ENCODE assay signal across 13 cellular contexts in the genomic region with DNA sequence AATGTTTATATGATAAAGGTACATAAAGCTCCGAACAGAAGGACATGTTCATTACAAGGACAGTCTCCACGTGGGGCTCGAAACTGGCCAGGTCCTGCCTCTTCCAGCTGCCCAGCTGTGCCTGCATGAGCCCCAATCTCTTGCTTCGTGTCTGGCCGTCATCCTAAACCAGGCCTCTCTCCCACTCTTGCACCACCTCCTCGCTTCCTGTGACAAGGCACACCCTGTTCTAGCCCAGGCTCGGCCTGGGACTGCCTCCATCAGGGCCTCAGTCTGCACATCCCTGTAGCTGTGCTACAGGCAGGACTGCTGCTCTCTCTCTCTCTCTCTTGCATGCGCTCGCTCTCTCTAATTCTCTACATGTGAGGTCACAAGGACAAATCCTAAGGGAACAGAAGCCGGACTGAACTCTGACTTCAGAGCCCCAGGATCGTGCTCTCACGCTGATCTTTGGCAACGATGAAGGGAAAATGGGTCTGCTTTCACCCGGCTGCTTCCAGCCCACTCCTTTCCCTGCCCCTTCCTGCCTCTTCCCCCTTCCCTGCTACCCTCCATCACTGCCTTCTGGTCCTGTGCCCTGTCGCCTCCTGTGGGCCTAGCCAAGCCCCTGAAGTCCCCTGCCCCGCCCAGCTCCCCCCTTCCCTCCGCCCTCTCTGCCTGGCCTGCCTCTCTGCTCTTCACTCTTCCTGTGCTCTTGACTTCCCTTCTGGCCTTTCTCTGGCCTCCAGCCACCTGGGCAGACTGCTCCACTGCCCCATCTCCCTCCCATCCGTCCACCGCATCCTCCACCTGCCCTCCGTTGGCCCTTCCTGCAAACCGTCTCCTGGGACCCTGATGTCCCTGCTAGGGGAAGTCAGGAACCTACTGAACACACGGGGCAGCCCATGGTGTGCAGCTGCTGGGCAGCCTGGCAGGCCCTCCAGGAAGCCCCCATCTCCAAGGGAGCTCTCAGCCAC. TPM values are rescaled to one million over a fixed set of nuclear protein-coding genes. Genes with fewer than 3 reads are reported as not detected.
A peak's percentile ranks its signal among the peaks of the same experiment; 100 is the strongest.
DNase-seq lines count a peak whose midpoint lies in the region; ATAC-seq and TF ChIP-seq lines count a peak whose summit lies in the region.
"Had no signal": no experiment of that assay in that cellular context is flagged by ENCODE, and none has a peak within 500 bp of the region (broad histone marks: within the 10 kb centered on the region; RNA-seq: fewer than 3 reads in every experiment).

No MANE protein-coding gene starts in this region.

- no peak for TF ChIP-seq POLR2A in testis (IDR thresholded peaks at IDR 0.05)

- no peak for TF ChIP-seq CTCF in testis (IDR thresholded peaks at IDR 0.05)

- peaks cover 39% of the 10 kb centered on the region for H3K4me1 Mint-ChIP-seq in central memory CD8-positive, alpha-beta T cell

- H3K27me3 Mint-ChIP-seq in central memory CD8-positive, alpha-beta T cell = no peaks in the 10 kb centered on the region

- intact Hi-C loops in testis (cut with DNase I; ENCODE audit: low total_unique reads) = no loop called here

- peaks cover 17% of the 10 kb centered on the region for H3K4me1 ChIP-seq in testis
- H3K4me1 ChIP-seq: A549 had no signal

- no peak for ATAC-seq in central memory CD8-positive, alpha-beta T cell (replicated peaks; ENCODE audit: extremely low read depth, poor library complexity, severe bottlenecking)
- peak; percentile 63 for ATAC-seq in left lobe of liver
- no peak for ATAC-seq in GM18520 (IDR thresholded peaks at IDR 0.05; ENCODE audit: unreplicated experiment)

- H3K9me3 ChIP-seq in testis = no peaks in the 10 kb centered on the region

- peaks cover 7% of the 10 kb centered on the region for H3K9me3 Mint-ChIP-seq in central memory CD8-positive, alpha-beta T cell

- H3K27ac Mint-ChIP-seq in central memory CD8-positive, alpha-beta T cell (ENCODE audit: low read depth) = no peak overlapping the region
- H3K27ac Mint-ChIP-seq: activated naive CD4-positive, alpha-beta T cell treated with anti-CD3 and anti-CD28 coated beads for 36 hours had no signal

- H3K27me3 ChIP-seq in testis = no peaks in the 10 kb centered on the region

- no peaks in the 10 kb centered on the region for H3K36me3 ChIP-seq in testis (ENCODE audit: low read depth, missing control alignments)
- H3K36me3 ChIP-seq: thoracic aorta had no signal

- H3K27ac ChIP-seq in testis = no peak overlapping the region
- H3K27ac ChIP-seq: A549, thoracic aorta had no signal

- DNase-seq in SIG-M5 treated with dmso at 0.1 percent for 504 hours (lab: John Stamatoyannopoulos, UW; ENCODE audit: unreplicated experiment) = peak; percentile 40
- no peak for DNase-seq in SIG-M5 (lab: John Stamatoyannopoulos, UW)
- no peak for DNase-seq in central memory CD8-positive, alpha-beta T cell (ENCODE audit: low spot score in 2 of 2)
- DNase-seq in left lobe of liver (ENCODE audit: low spot score) = no peak
- DNase-seq in testis = peak; percentile 69
- DNase-seq in NCI-H146 treated with DMSO at 0.1 percent for 48 hours (lab: John Stamatoyannopoulos, UW; ENCODE audit: unreplicated experiment) = no peak
- no peak for DNase-seq in NCI-H187 (lab: John Stamatoyannopoulos, UW)
- DNase-seq: activated naive CD4-positive, alpha-beta T cell treated with anti-CD3 and anti-CD28 coated beads for 36 hours; NCI-H1417 treated with DMSO at 0.1 percent for 48 hours had no signal

- 45 to 49% methylated on average over 22 of the region's 22 CpGs for WGBS in testis, 2 donors

- H3K4me3 Mint-ChIP-seq in central memory CD8-positive, alpha-beta T cell = peak overlapping the region; percentile 14
- H3K4me3 Mint-ChIP-seq: activated naive CD4-positive, alpha-beta T cell treated with anti-CD3 and anti-CD28 coated beads for 36 hours had no signal

- H3K36me3 Mint-ChIP-seq in central memory CD8-positive, alpha-beta T cell (ENCODE audit: insufficient read depth) = peaks cover 1% of the 10 kb centered on the region

- H3K4me3 ChIP-seq in testis = no peak overlapping the region
- H3K4me3 ChIP-seq: A549, thoracic aorta had no signal

RNA-seq across cellular contexts. Expression of a gene that starts 7.8 kb away (rescaled TPM):
- total RNA-seq in left lobe of liver (not detected), testis (10 to 100 TPM; 10.9 to 14.7 TPM)
- polyA plus RNA-seq in testis (ENCODE audit: insufficient read depth, low read depth, low replicate concordance) = 12.3 TPM
- total RNA-seq: skeletal muscle tissue, thoracic aorta had no signal
- polyA plus RNA-seq: A549 had no signal

Comparison
In these comparisons a context has a peak if more than half of its experiments do, and no peak if none do; other contexts are left out.
1. DNase-seq: peak in SIG-M5 treated with dmso at 0.1 percent for 504 hours (single experiment) and testis (single experiment); none in SIG-M5 (single experiment), central memory CD8-positive, alpha-beta T cell (0 of 2), left lobe of liver (single experiment), NCI-H146 treated with DMSO at 0.1 percent for 48 hours (single experiment) and NCI-H187 (0 of 2).
2. RNA of a gene that starts 7.8 kb away (total RNA-seq): 10.9 to 14.7 TPM in testis; not detected in left lobe of liver (single experiment); every median in the first group is over 10 times any median in the second.